Comparison of ENCODE assay signal across 17 cellular contexts in the genomic region with DNA sequence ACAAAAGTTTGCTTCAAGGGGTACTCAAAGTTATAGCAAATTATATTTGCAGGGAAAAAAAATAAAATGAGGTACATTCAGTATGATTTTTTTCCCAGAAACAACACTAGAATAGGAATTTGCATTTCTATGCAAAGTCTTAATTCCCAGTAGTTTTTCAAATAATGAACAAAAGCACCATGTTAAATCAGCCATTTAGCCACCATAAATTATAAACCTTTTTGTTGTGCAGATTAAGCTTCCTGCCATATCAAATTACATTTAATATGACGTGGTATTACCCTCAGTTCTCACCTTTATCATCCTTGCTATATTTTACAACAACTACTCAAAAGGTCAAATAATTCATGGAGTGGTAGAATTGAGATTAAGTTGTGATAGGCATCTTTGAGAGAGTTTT.
"Had no signal": no experiment of that assay in that cellular context is flagged by ENCODE, and none has a peak within 500 bp of the region (broad histone marks: within the 10 kb centered on the region; RNA-seq: fewer than 3 reads in every experiment).

No MANE protein-coding gene starts in this region.

- H3K9me3 ChIP-seq: left lung, lower lobe of right lung, suprapubic skin, thyroid gland, upper lobe of left lung, uterus had no signal

- H3K4me1 ChIP-seq: foreskin keratinocyte, left lung, uterus had no signal

- ATAC-seq: foreskin keratinocyte, left lung, lower lobe of right lung, natural killer cell had no signal

- DNase-seq: effector CD4-positive, alpha-beta T cell; endodermal cell; erythroblast; foreskin keratinocyte; hippocampal formation; left lung; lower lobe of right lung; natural killer cell; posterior cingulate gyrus; small intestine; stimulated activated CD4-positive, alpha-beta T cell treated with anti-CD3 and anti-CD28 coated beads, Interleukin-12 subunit alpha, Interleukin-12 subunit beta, amount 100 ng/mL, for 4 hours; stimulated activated naive CD4-positive, alpha-beta T cell treated with Interleukin-2 at 50 U/mL for 16 hours; thyroid gland; upper lobe of left lung; uterus had no signal

- H3K27me3 ChIP-seq: foreskin keratinocyte, left lung, suprapubic skin, thyroid gland, upper lobe of left lung, uterus had no signal

- H3K36me3 ChIP-seq: left lung, lower lobe of right lung, suprapubic skin, thyroid gland, upper lobe of left lung, uterus had no signal

- H3K4me3 ChIP-seq: coronary artery, left lung, lower lobe of right lung, suprapubic skin, thyroid gland, upper lobe of left lung, uterus had no signal

- H3K27ac ChIP-seq: foreskin keratinocyte, left lung, lower lobe of right lung, suprapubic skin, thyroid gland, upper lobe of left lung, uterus had no signal
